Comparison of ENCODE assay signal across 19 cellular contexts in the genomic region with DNA sequence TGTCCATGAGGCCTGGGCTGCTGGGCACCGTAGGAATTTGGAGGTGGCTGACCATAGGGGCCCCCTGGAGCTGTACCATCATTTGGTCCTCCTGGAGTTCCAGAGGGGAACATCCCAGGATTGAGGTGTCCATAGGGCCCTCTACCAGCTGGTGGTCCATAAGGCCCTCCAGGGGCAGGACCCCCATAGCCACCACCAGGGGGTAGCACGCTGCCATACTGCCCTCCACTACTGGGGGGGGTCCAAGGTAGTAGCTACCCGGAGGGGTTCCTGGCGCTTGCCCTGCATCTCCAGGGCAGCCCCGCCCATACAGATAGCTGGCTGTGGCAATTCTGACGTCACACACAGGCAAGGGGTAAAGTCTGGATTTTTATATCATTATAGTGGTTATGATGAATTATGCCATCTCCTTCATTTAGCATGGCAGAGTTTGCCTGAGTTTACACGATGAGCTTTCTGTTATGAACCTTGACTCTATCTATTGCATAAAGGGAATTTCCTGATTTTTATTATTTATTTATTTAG. TPM values are rescaled to one million over a fixed set of nuclear protein-coding genes. Genes with fewer than 3 reads are reported as not detected.
DNase-seq lines count a peak whose midpoint lies in the region; ATAC-seq and TF ChIP-seq lines count a peak whose summit lies in the region.
"Had no signal": no experiment of that assay in that cellular context is flagged by ENCODE, and none has a peak within 500 bp of the region (broad histone marks: within the 10 kb centered on the region; RNA-seq: fewer than 3 reads in every experiment).

No MANE protein-coding gene starts in this region.

- peak in 6 of 8 donors; percentile 17 to 37 (median 32) for ATAC-seq in heart right ventricle
- peak; percentile 80 for ATAC-seq in left colon
- no peak for ATAC-seq in GM18498 (IDR thresholded peaks at IDR 0.05; ENCODE audit: unreplicated experiment)
- no peak for ATAC-seq in psoas muscle
- ATAC-seq: activated naive CD8-positive, alpha-beta T cell treated with anti-CD3 and anti-CD28 coated beads, Interleukin-2, amount 50 U/mL, for 24 hours; activated T-cell treated with anti-CD3 and anti-CD28 coated beads, Interleukin-2, amount 50 U/mL, for 72 hours had no signal

- no TSS peak for BruUV-seq in OCI-LY7 (replicated peaks; lab: Mats Ljungman, UMichigan)

- peak overlapping the region; percentile 22; the same call in 1 of the 2 replicates for H3K4me2 ChIP-seq in OCI-LY7 (ENCODE audit: low read length)
- H3K4me2 ChIP-seq: hepatocyte had no signal

- in situ Hi-C loops in GM13976 (cut with MboI; ENCODE audit: low sequenced_read_pairs, unreplicated experiment) = no loop called here

- TF ChIP-seq CTCF in heart right ventricle (IDR thresholded peaks at IDR 0.05) (peak in 2 of 9 donors; percentile 16), left ventricle myocardium inferior (IDR thresholded peaks at IDR 0.05; ENCODE audit: borderline replicate concordance) (no peak), OCI-LY7 (conservative IDR thresholded peaks at IDR 0.05; ENCODE audit: low read length) (peak; percentile 54), type B pancreatic cell (conservative IDR thresholded peaks at IDR 0.05) (peak; percentile 26), psoas muscle (IDR thresholded peaks at IDR 0.05) (no peak), GM13976 (IDR thresholded peaks at IDR 0.05; ENCODE audit: borderline replicate concordance, control extremely low read depth, extremely low read depth, insufficient read depth, missing control alignments) (no peak)

- H3K27me3 ChIP-seq in heart right ventricle = no peaks in the 10 kb centered on the region
- no peaks in the 10 kb centered on the region for H3K27me3 ChIP-seq in left ventricle myocardium inferior (ENCODE audit: low read depth)
- H3K27me3 ChIP-seq in psoas muscle (ENCODE audit: insufficient read depth in 3 of 3, low read length in 2 of 3) = no peaks in the 10 kb centered on the region
- H3K27me3 ChIP-seq: cardiac muscle cell, hepatocyte, uterus had no signal

- peaks cover 13% of the 10 kb centered on the region; the same call in 1 of the 2 replicates for H4K20me1 ChIP-seq in OCI-LY7 (ENCODE audit: insufficient read depth, low read length)

- H3K79me2 ChIP-seq in OCI-LY7 (ENCODE audit: insufficient read depth, low read depth, low read length) = peaks cover 98% of the 10 kb centered on the region

- no peak overlapping the region for H3K27ac Mint-ChIP-seq in type B pancreatic cell
- H3K27ac Mint-ChIP-seq: activated naive CD8-positive, alpha-beta T cell treated with anti-CD3 and anti-CD28 coated beads, Interleukin-2, amount 50 U/mL, for 24 hours; activated T-cell treated with anti-CD3 and anti-CD28 coated beads, Interleukin-2, amount 50 U/mL, for 72 hours had no signal

- H3K9me3 ChIP-seq in heart right ventricle (no peaks in the 10 kb centered on the region), left ventricle myocardium inferior (replicated peaks) (no peaks in the 10 kb centered on the region), OCI-LY7 (ENCODE audit: low read length) (peaks cover 6% of the 10 kb centered on the region; the same call in 1 of the 2 replicates), psoas muscle (no peaks in the 10 kb centered on the region)
- H3K9me3 ChIP-seq: uterus had no signal

- H3K27ac ChIP-seq in heart right ventricle = no peak overlapping the region
- no peak overlapping the region for H3K27ac ChIP-seq in left ventricle myocardium inferior (replicated peaks)
- H3K27ac ChIP-seq in OCI-LY7 (ENCODE audit: low read depth, low read length, poor library complexity, severe bottlenecking) = peak overlapping the region; percentile 71
- no peak overlapping the region for H3K27ac ChIP-seq in psoas muscle
- H3K27ac ChIP-seq: cardiac muscle cell, hepatocyte, uterus had no signal

- peaks cover 22% of the 10 kb centered on the region for H3K36me3 Mint-ChIP-seq in type B pancreatic cell

- H3K4me1 ChIP-seq in heart right ventricle (no peaks in the 10 kb centered on the region), left ventricle myocardium inferior (no peaks in the 10 kb centered on the region), OCI-LY7 (ENCODE audit: insufficient read depth, low read length, poor library complexity, severe bottlenecking) (peaks cover 70% of the 10 kb centered on the region), psoas muscle (peaks cover 14% of the 10 kb centered on the region)
- H3K4me1 ChIP-seq: uterus had no signal

- POLR2A ChIA-PET in OCI-LY7 (lab: Charles Lee) = interaction anchor here (0.6 to 8.8 kb wide), 5 partner anchors 13 to 35 kb away, joined by 3 to 131 read pairs (median 5); a partner anchor contains a TSS

- H3K36me3 ChIP-seq in heart right ventricle = peaks cover 0 to 100% (median 66%) of the 10 kb centered on the region in 9 donors
- peaks cover 90% of the 10 kb centered on the region for H3K36me3 ChIP-seq in left ventricle myocardium inferior
- H3K36me3 ChIP-seq in OCI-LY7 (ENCODE audit: insufficient read depth, low read length) = peaks cover 100% of the 10 kb centered on the region
- peaks cover 4 to 96% of the 10 kb centered on the region in 2 donors for H3K36me3 ChIP-seq in psoas muscle (ENCODE audit: insufficient read depth in 1 of 2, low read depth in 1 of 2)
- H3K36me3 ChIP-seq: uterus had no signal

- CTCF ChIA-PET in OCI-LY7 (lab: Charles Lee; ENCODE audit: unreplicated experiment) = interaction anchor here (0.9 kb wide), 1 partner anchor 17 kb away, joined by 6 read pairs; no protein-coding TSS in a partner anchor

- no peaks in the 10 kb centered on the region for H3K9me2 ChIP-seq in OCI-LY7 (ENCODE audit: insufficient read depth, low read length)

- H3K4me3 ChIP-seq in heart right ventricle (no peak overlapping the region), left ventricle myocardium inferior (no peak overlapping the region), OCI-LY7 (ENCODE audit: low read depth, low read length, poor library complexity, severe bottlenecking) (no peak overlapping the region), psoas muscle (no peak overlapping the region)
- H3K4me3 ChIP-seq: cardiac muscle cell, hepatocyte, uterus had no signal

- intact Hi-C loops in heart right ventricle (cut with DNase I) (no loop called here), left ventricle myocardium inferior (cut with micrococcal nuclease) (no loop called here), OCI-LY7 (cut with micrococcal nuclease; ENCODE audit: unreplicated experiment) (loop anchor here (2.0 to 10.0 kb wide), 3 partner anchors 35 to 765 kb away; a partner anchor contains a TSS), left colon (cut with DNase I, micrococcal nuclease) (no loop called here), psoas muscle (cut with DNase I) (no loop called here)

- DNase-seq in heart right ventricle (no peak), left ventricle myocardium inferior (no peak), OCI-LY7 (ENCODE audit: low spot score) (no peak), left colon (no peak), type B pancreatic cell (ENCODE audit: extremely low spot score, unreplicated experiment) (no peak), psoas muscle (no peak), GM13976 (ENCODE audit: low spot score) (no peak)
- DNase-seq: activated CD4-positive, alpha-beta T cell treated with anti-CD3 and anti-CD28 coated beads, Interleukin-2, amount 50 U/mL, for 48 hours; activated naive CD8-positive, alpha-beta T cell treated with anti-CD3 and anti-CD28 coated beads, Interleukin-2, amount 50 U/mL, for 24 hours; activated T-cell treated with anti-CD3 and anti-CD28 coated beads, Interleukin-2, amount 50 U/mL, for 72 hours; effector CD4-positive, alpha-beta T cell; MM.1S; NCI-H1930; NCI-H510A treated with DMSO at 0.1 percent for 48 hours; posterior cingulate gyrus; uterus had no signal

- peaks cover 5% of the 10 kb centered on the region for H3K4me1 Mint-ChIP-seq in type B pancreatic cell (ENCODE audit: unreplicated experiment)

- no peak overlapping the region for H2AFZ ChIP-seq in OCI-LY7 (ENCODE audit: low read length)
- H2AFZ ChIP-seq: hepatocyte had no signal

- no peak overlapping the region for H3K4me3 Mint-ChIP-seq in type B pancreatic cell
- H3K4me3 Mint-ChIP-seq: activated naive CD8-positive, alpha-beta T cell treated with anti-CD3 and anti-CD28 coated beads, Interleukin-2, amount 50 U/mL, for 24 hours; activated T-cell treated with anti-CD3 and anti-CD28 coated beads, Interleukin-2, amount 50 U/mL, for 72 hours had no signal

- peaks cover 3% of the 10 kb centered on the region for H3K9me3 Mint-ChIP-seq in type B pancreatic cell
- H3K9me3 Mint-ChIP-seq: activated naive CD8-positive, alpha-beta T cell treated with anti-CD3 and anti-CD28 coated beads, Interleukin-2, amount 50 U/mL, for 24 hours; activated T-cell treated with anti-CD3 and anti-CD28 coated beads, Interleukin-2, amount 50 U/mL, for 72 hours had no signal

- no peaks in the 10 kb centered on the region for H3K27me3 Mint-ChIP-seq in type B pancreatic cell
- H3K27me3 Mint-ChIP-seq: activated naive CD8-positive, alpha-beta T cell treated with anti-CD3 and anti-CD28 coated beads, Interleukin-2, amount 50 U/mL, for 24 hours had no signal

- 86 to 87% methylated on average over 7 of the region's 7 CpGs for WGBS in heart right ventricle, 2 donors
- WGBS in psoas muscle, 3 donors = 87 to 90% (median 89%) methylated on average over 7 of the region's 7 CpGs

RNA-seq across cellular contexts. Expression of a gene that starts 13.2 kb away (rescaled TPM):
- total RNA-seq in heart right ventricle (10 to 100 TPM; 30.7 to 43.7 (median 40.5) TPM), left ventricle myocardium inferior (29.3 TPM), OCI-LY7 (2022) (282 and 343 TPM in 2 replicates), left colon (10 to 100 TPM; 47.8 to 64.2 TPM), type B pancreatic cell (ENCODE audit: low replicate concordance) (70.0 and 101 TPM in 2 replicates), psoas muscle (10 to 100 TPM; 33.4 to 67.0 (median 41.1) TPM)
- polyA plus RNA-seq in heart right ventricle (10 to 100 TPM in 1 of 2 donors, 1 to 10 TPM in 1; 3.7 to 17.6 TPM), psoas muscle (1 to 10 TPM; 5.0 to 8.3 (median 6.5) TPM)
- total RNA-seq in OCI-LY7 (2014; rRNA removed; shearing (Covaris generic)) = 102 and 120 TPM in 2 replicates

RNA-seq across cellular contexts. Expression of a gene that starts 34.8 kb away (rescaled TPM):
- total RNA-seq in heart right ventricle (10 to 100 TPM; 16.4 to 31.9 (median 23.0) TPM), left ventricle myocardium inferior (18.5 TPM), OCI-LY7 (2022) (36.3 and 43.9 TPM in 2 replicates), left colon (10 to 100 TPM; 78.5 to 82.0 TPM), type B pancreatic cell (ENCODE audit: low replicate concordance) (55.1 and 77.5 TPM in 2 replicates), psoas muscle (10 to 100 TPM in 3 of 4 donors, 1 to 10 TPM in 1; 8.2 to 20.9 (median 13.9) TPM)
- polyA plus RNA-seq in heart right ventricle (10 to 100 TPM in 1 of 2 donors, 1 to 10 TPM in 1; 4.4 to 16.6 TPM), psoas muscle (1 to 10 TPM; 1.9 to 3.9 (median 1.9) TPM)
- total RNA-seq in OCI-LY7 (2014; rRNA removed; shearing (Covaris generic)) = 11.9 and 12.5 TPM in 2 replicates

Comparison
In these comparisons a context has a peak if more than half of its experiments do, and no peak if none do; other contexts are left out.
1. ATAC-seq: peak in heart right ventricle (6 of 8) and left colon (single experiment); none in GM18498 (single experiment) and psoas muscle (0 of 4).
2. CTCF ChIP-seq: peak in OCI-LY7 (single experiment) and type B pancreatic cell (single experiment); none in left ventricle myocardium inferior (single experiment), psoas muscle (single experiment) and GM13976 (single experiment).